Comparison of ENCODE assay signal across 7 cellular contexts in genomic region chr4:8403173-8403753, GRCh38.
DNase-seq lines count a peak whose midpoint lies in the region; ATAC-seq and TF ChIP-seq lines count a peak whose summit lies in the region.

No MANE protein-coding gene starts in this region.

- no peaks in the 10 kb centered on the region for H3K27me3 ChIP-seq in GM06990 (replicated peaks; ENCODE audit: control insufficient read depth, insufficient read depth, low read length)

- in situ Hi-C loops in T47D (cut with HindIII; ENCODE audit: low pct_unique_long_range_greater_than_20kb, low sequenced_read_pairs), result no loop called here

- DNase-seq in GM06990 (ENCODE audit: extremely low read depth, insufficient read length) (no peak), NCI-H1092 (lab: John Stamatoyannopoulos, UW) (peak; percentile 46), T1000 (lab: John Stamatoyannopoulos, UW) (peak; percentile 83), T47D (ENCODE audit: low read depth in 1 of 2, low spot score in 1 of 2) (peak; percentile 51 to 56), iPS-NIHi7 (ENCODE audit: extremely low spot score) (peak; percentile 95), smooth muscle cell of the brain vasculature (ENCODE audit: low read depth, low spot score) (peak; percentile 40)

- peaks cover 9% of the 10 kb centered on the region for H3K36me3 ChIP-seq in GM06990 (ENCODE audit: control insufficient read depth, insufficient read depth, low read length)

- no peak overlapping the region for H3K4me3 ChIP-seq in GM06990 (replicated peaks; ENCODE audit: low read depth, low read length)

- ATAC-seq in GM21423 (IDR thresholded peaks at IDR 0.05; ENCODE audit: unreplicated experiment), result no peak

- TF ChIP-seq CTCF in GM06990 (IDR thresholded peaks at IDR 0.05; ENCODE audit: insufficient read depth, low read length, poor library complexity, severe bottlenecking), result peak; percentile 92
